In the genomic region with DNA sequence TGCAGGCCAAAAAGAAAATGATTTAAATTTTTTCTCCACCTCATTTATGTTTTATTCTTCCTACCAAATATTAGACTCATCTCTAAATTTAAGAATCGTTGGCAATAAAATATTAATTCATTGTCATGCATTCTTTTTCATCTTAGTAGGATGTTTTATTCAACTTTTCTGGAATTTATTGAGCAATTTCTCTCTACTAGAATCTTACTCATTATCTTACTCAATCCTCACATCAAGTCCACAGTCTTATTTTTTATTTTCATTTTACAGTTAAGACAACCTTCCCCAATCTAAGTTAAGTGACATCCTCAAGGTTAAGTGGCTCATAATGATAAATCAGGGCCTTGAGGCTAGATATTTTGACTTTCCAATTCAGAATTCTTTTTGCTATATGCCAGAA, we compare ENCODE assay signal across 22 cellular contexts. TPM values are rescaled to one million over a fixed set of nuclear protein-coding genes. Genes with fewer than 3 reads are reported as not detected.
"Had no signal": no experiment of that assay in that cellular context is flagged by ENCODE, and none has a peak within 500 bp of the region (broad histone marks: within the 10 kb centered on the region; RNA-seq: fewer than 3 reads in every experiment).

No MANE protein-coding gene starts in this region.

- H3K27me3 ChIP-seq: body of pancreas, colonic mucosa, testis had no signal

- H3K9me3 Mint-ChIP-seq: activated B cell treated with CpG ODN at 0.5 μM for 24 hours; activated CD4-positive, alpha-beta memory T cell treated with anti-CD3 and anti-CD28 coated beads, Interleukin-2, amount 10 ng/mL, durations not matched to agents 7 days and 5 days; activated naive CD8-positive, alpha-beta T cell treated with anti-CD3 and anti-CD28 coated beads for 36 hours; activated T-helper 17 cell treated with anti-CD3 and anti-CD28 coated beads, Interleukin-2, amount 50 U/mL, for 72 hours; stimulated activated effector memory CD8-positive, alpha-beta T cell treated with anti-CD3 and anti-CD28 coated beads, Interleukin-12 subunit alpha, Interleukin-12 subunit beta, amount 100 ng/mL, for 72 hours; type B pancreatic cell had no signal

- H3K36me3 Mint-ChIP-seq: activated CD8-positive, alpha-beta memory T cell treated with anti-CD3 and anti-CD28 coated beads, Interleukin-2, amount 10 ng/mL, durations not matched to agents 7 days and 5 days; activated naive CD8-positive, alpha-beta T cell treated with anti-CD3 and anti-CD28 coated beads for 36 hours; stimulated activated effector memory CD8-positive, alpha-beta T cell treated with anti-CD3 and anti-CD28 coated beads, Interleukin-12 subunit alpha, Interleukin-12 subunit beta, amount 100 ng/mL, for 72 hours; type B pancreatic cell had no signal

- FAIRE-seq: kidney had no signal

- H3K36me3 ChIP-seq: colonic mucosa, left lung had no signal

- H3K27ac ChIP-seq: body of pancreas, colonic mucosa, left lung, skin epidermis, testis had no signal

- ATAC-seq: activated CD8-positive, alpha-beta memory T cell treated with anti-CD3 and anti-CD28 coated beads, Interleukin-2, amount 10 ng/mL, durations not matched to agents 7 days and 5 days; activated T-helper 17 cell treated with anti-CD3 and anti-CD28 coated beads, Interleukin-2, amount 50 U/mL, for 72 hours; body of pancreas; left lung; stimulated activated effector memory CD8-positive, alpha-beta T cell treated with anti-CD3 and anti-CD28 coated beads, Interleukin-12 subunit alpha, Interleukin-12 subunit beta, amount 100 ng/mL, for 72 hours had no signal

- H3K9me3 ChIP-seq: body of pancreas, colonic mucosa, left lung, testis had no signal

- H3K27ac Mint-ChIP-seq: activated B cell treated with CpG ODN at 0.5 μM for 24 hours; activated CD4-positive, alpha-beta memory T cell treated with anti-CD3 and anti-CD28 coated beads, Interleukin-2, amount 10 ng/mL, durations not matched to agents 7 days and 5 days; activated CD8-positive, alpha-beta memory T cell treated with anti-CD3 and anti-CD28 coated beads, Interleukin-2, amount 10 ng/mL, durations not matched to agents 7 days and 5 days; activated naive CD8-positive, alpha-beta T cell treated with anti-CD3 and anti-CD28 coated beads for 36 hours; activated T-helper 17 cell treated with anti-CD3 and anti-CD28 coated beads, Interleukin-2, amount 50 U/mL, for 72 hours; stimulated activated effector memory CD8-positive, alpha-beta T cell treated with anti-CD3 and anti-CD28 coated beads, Interleukin-12 subunit alpha, Interleukin-12 subunit beta, amount 100 ng/mL, for 72 hours; type B pancreatic cell had no signal

- H3K4me1 ChIP-seq: body of pancreas, colonic mucosa, left lung, testis had no signal

- DNase-seq: activated B cell treated with CpG ODN at 0.5 μM for 24 hours; activated CD4-positive, alpha-beta memory T cell treated with anti-CD3 and anti-CD28 coated beads, Interleukin-2, amount 10 ng/mL, durations not matched to agents 7 days and 5 days; activated CD4-positive, alpha-beta T cell treated with anti-CD3 and anti-CD28 coated beads for 48 hours; activated CD8-positive, alpha-beta memory T cell treated with anti-CD3 and anti-CD28 coated beads, Interleukin-2, amount 10 ng/mL, durations not matched to agents 7 days and 5 days; activated naive CD4-positive, alpha-beta T cell; activated naive CD8-positive, alpha-beta T cell treated with anti-CD3 and anti-CD28 coated beads for 36 hours; body of pancreas; central memory CD4-positive, alpha-beta T cell; colonic mucosa; erythroblast; kidney; left lung; occipital lobe; stimulated activated CD4-positive, alpha-beta T cell treated with anti-CD3 and anti-CD28 coated beads, Interleukin-15, amount 100 ng/mL, for 24 hours; stimulated activated CD4-positive, alpha-beta T cell treated with anti-CD3 and anti-CD28 coated beads, Interleukin-4, amount 100 ng/mL, for 24 hours; testis had no signal

- H3K4me1 Mint-ChIP-seq: activated B cell treated with CpG ODN at 0.5 μM for 24 hours; activated CD4-positive, alpha-beta memory T cell treated with anti-CD3 and anti-CD28 coated beads, Interleukin-2, amount 10 ng/mL, durations not matched to agents 7 days and 5 days; activated CD8-positive, alpha-beta memory T cell treated with anti-CD3 and anti-CD28 coated beads, Interleukin-2, amount 10 ng/mL, durations not matched to agents 7 days and 5 days; activated naive CD8-positive, alpha-beta T cell treated with anti-CD3 and anti-CD28 coated beads for 36 hours; activated T-helper 17 cell treated with anti-CD3 and anti-CD28 coated beads, Interleukin-2, amount 50 U/mL, for 72 hours; stimulated activated effector memory CD8-positive, alpha-beta T cell treated with anti-CD3 and anti-CD28 coated beads, Interleukin-12 subunit alpha, Interleukin-12 subunit beta, amount 100 ng/mL, for 72 hours had no signal

- H3K4me3 ChIP-seq: body of pancreas, colonic mucosa, left lung, skin epidermis, testis had no signal

- H3K4me3 Mint-ChIP-seq: activated B cell treated with CpG ODN at 0.5 μM for 24 hours; activated CD4-positive, alpha-beta memory T cell treated with anti-CD3 and anti-CD28 coated beads, Interleukin-2, amount 10 ng/mL, durations not matched to agents 7 days and 5 days; activated CD8-positive, alpha-beta memory T cell treated with anti-CD3 and anti-CD28 coated beads, Interleukin-2, amount 10 ng/mL, durations not matched to agents 7 days and 5 days; activated naive CD8-positive, alpha-beta T cell treated with anti-CD3 and anti-CD28 coated beads for 36 hours; activated T-helper 17 cell treated with anti-CD3 and anti-CD28 coated beads, Interleukin-2, amount 50 U/mL, for 72 hours; stimulated activated effector memory CD8-positive, alpha-beta T cell treated with anti-CD3 and anti-CD28 coated beads, Interleukin-12 subunit alpha, Interleukin-12 subunit beta, amount 100 ng/mL, for 72 hours; type B pancreatic cell had no signal

RNA-seq across cellular contexts. Expression of a gene that starts 15.9 kb away (rescaled TPM):
- total RNA-seq: activated B cell treated with CpG ODN at 0.5 μM for 24 hours had no signal

RNA-seq across cellular contexts. Expression of a gene that starts 56.7 kb away (rescaled TPM):
- total RNA-seq: activated B cell treated with CpG ODN at 0.5 μM for 24 hours; activated CD4-positive, alpha-beta memory T cell treated with anti-CD3 and anti-CD28 coated beads, Interleukin-2, amount 10 ng/mL, durations not matched to agents 7 days and 5 days; activated CD8-positive, alpha-beta memory T cell treated with anti-CD3 and anti-CD28 coated beads, Interleukin-2, amount 10 ng/mL, durations not matched to agents 7 days and 5 days; activated naive CD8-positive, alpha-beta T cell treated with anti-CD3 and anti-CD28 coated beads for 36 hours; activated T-helper 17 cell treated with anti-CD3 and anti-CD28 coated beads, Interleukin-2, amount 50 U/mL, for 72 hours; glomerular endothelial cell had no signal
- polyA plus RNA-seq: neural cell had no signal
